ENCODE assay signal across 8 cellular contexts in genomic region chr14:77866932-77867331, GRCh38.
"Had no signal": no experiment of that assay in that cellular context is flagged by ENCODE, and none has a peak within 500 bp of the region (broad histone marks: within the 10 kb centered on the region; RNA-seq: fewer than 3 reads in every experiment).

No MANE protein-coding gene starts in this region.

- H3K4me1 Mint-ChIP-seq: GM23338, H9 had no signal

- ATAC-seq: GM23338, HCT116 had no signal

- H3K27ac Mint-ChIP-seq: GM23338, H9, HFFc6 had no signal

- H3K9me3 Mint-ChIP-seq: GM23338, HFFc6 had no signal

- H3K4me3 Mint-ChIP-seq: GM23338, H9, HFFc6 had no signal

- DNase-seq: GM23248, GOT3, H7, H9, HCEC 1CT, HFFc6 had no signal
